21 cellular contexts compared by ENCODE assay signal in the genomic region with DNA sequence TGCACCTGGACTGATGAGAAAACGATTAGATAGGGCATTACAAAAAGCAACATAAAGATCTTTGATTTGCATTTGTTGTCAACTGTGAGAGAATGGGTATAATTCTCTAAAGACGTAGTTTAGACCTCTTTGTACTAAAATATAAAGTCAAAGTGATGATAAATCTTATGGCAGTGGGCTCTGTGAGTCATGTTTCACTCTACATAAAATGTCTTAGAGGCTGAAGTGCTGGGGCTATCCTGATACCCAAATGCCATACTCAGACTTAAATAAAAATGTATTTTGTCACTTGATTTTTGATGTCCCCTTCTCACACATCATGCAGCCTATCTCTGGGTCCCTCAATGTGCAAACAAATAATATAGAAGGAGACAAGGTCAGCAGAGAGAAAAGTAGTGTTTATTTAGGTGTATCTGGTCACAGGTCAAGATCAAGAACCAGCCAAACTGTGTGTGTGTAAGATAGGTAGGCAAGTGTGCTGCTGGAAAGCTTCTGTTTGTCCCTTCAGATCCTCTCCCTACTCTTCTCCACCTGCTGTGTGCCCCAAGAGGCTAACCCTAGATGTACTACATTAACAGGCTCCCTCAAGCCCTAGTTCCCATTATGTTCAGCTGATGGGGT. TPM values are rescaled to one million over a fixed set of nuclear protein-coding genes. Genes with fewer than 3 reads are reported as not detected.
DNase-seq lines count a peak whose midpoint lies in the region; ATAC-seq, FAIRE-seq and TF ChIP-seq lines count a peak whose summit lies in the region.
"Had no signal": no experiment of that assay in that cellular context is flagged by ENCODE, and none has a peak within 500 bp of the region (broad histone marks: within the 10 kb centered on the region; RNA-seq: fewer than 3 reads in every experiment).

No MANE protein-coding gene starts in this region.

- FAIRE-seq in HepG2 (lab: Jason Lieb, UNC): no peak
- peak; percentile 5 for FAIRE-seq in astrocyte (lab: Jason Lieb, UNC)
- FAIRE-seq in urothelium cell line (lab: Jason Lieb, UNC): peak; percentile 13

- TF ChIP-seq CTCF in HepG2 (CRISPR knock-in tag; IDR thresholded peaks at IDR 0.05) (no peak), right lobe of liver (IDR thresholded peaks at IDR 0.05) (no peak), astrocyte (IDR thresholded peaks at IDR 0.05; ENCODE audit: insufficient read depth, low read depth, low read length) (no peak)

- no peak for DNase-seq in HepG2 (ENCODE audit: low spot score)
- no peak for DNase-seq in right lobe of liver
- DNase-seq in astrocyte (ENCODE audit: low read depth): no peak
- DNase-seq in trophoblast cell: no peak
- DNase-seq in urothelium cell line (ENCODE audit: low spot score): no peak
- no peak for DNase-seq in DMS79 (lab: John Stamatoyannopoulos, UW)
- no peak for DNase-seq in NCI-H748 (lab: John Stamatoyannopoulos, UW; ENCODE audit: unreplicated experiment)
- DNase-seq: 8988T; CD4-positive, alpha-beta memory T cell; DMS153; DMS79 treated with DMSO at 0.1 percent for 48 hours; GF-D8; GM23248 had no signal

- 47% methylated on average over 2 of the region's 2 CpGs for WGBS in HepG2 (ENCODE audit: low lambda C conversion rate)
- WGBS in right lobe of liver (ENCODE audit: insufficient coverage, low coverage, low lambda C conversion rate, missing lambda C conversion rate): 74% methylated on average over 2 of the region's 2 CpGs
- WGBS in trophoblast cell (ENCODE audit: extremely low coverage, insufficient coverage, insufficient read length): no CpG with 5 or more reads among the region's 2 CpGs

- H3K27ac ChIP-seq in HepG2 (ENCODE audit: extremely low read length, insufficient read depth, low read length) (no peak overlapping the region), right lobe of liver (no peak overlapping the region), astrocyte (ENCODE audit: low read depth, low read length) (no peak overlapping the region), trophoblast cell (ENCODE audit: low read depth, low read length) (no peak overlapping the region)
- H3K27ac ChIP-seq: BLaER1, GM23248, HL-60 had no signal

- H3K36me3 Mint-ChIP-seq in astrocyte (ENCODE audit: low read depth, unreplicated experiment): no peaks in the 10 kb centered on the region
- H3K36me3 Mint-ChIP-seq: CD4-positive, alpha-beta memory T cell; IgD-negative memory B cell had no signal

- 0 out of 5 replicates have a peak, but pooled peaks cover 0 to under 1% of the 10 kb centered on the region in 2 experiments for H3K27me3 ChIP-seq in HepG2 (ENCODE audit: control insufficient read depth in 1 of 2, insufficient read depth in 2 of 2, low read length in 2 of 2)
- no peaks in the 10 kb centered on the region for H3K27me3 ChIP-seq in right lobe of liver
- H3K27me3 ChIP-seq in astrocyte (ENCODE audit: insufficient read depth, low read length): no peaks in the 10 kb centered on the region
- H3K27me3 ChIP-seq in trophoblast cell (ENCODE audit: insufficient read depth, low read length): peaks cover under 1% of the 10 kb centered on the region
- H3K27me3 ChIP-seq: BLaER1 had no signal

- no peak overlapping the region for H3K27ac Mint-ChIP-seq in astrocyte (ENCODE audit: unreplicated experiment)

- no peak overlapping the region for H3K14ac ChIP-seq in trophoblast cell (ENCODE audit: low read length)

- H3K9ac ChIP-seq in HepG2 (ENCODE audit: insufficient read depth, low read depth, low read length) (no peak overlapping the region), astrocyte (ENCODE audit: low read length) (no peak overlapping the region), trophoblast cell (ENCODE audit: low read length) (no peak overlapping the region)
- H3K9ac ChIP-seq: BLaER1, GM23248 had no signal

- H4K91ac ChIP-seq in trophoblast cell (ENCODE audit: low read depth, low read length): no peak overlapping the region

- H3K18ac ChIP-seq in trophoblast cell (ENCODE audit: low read length): no peak overlapping the region

- no peaks in the 10 kb centered on the region for H3K79me1 ChIP-seq in trophoblast cell (ENCODE audit: low read length)

- no peak overlapping the region for H3K23ac ChIP-seq in trophoblast cell (ENCODE audit: low read length)

- H3K9me3 ChIP-seq in HepG2 (ENCODE audit: low read length): no peaks in the 10 kb centered on the region
- H3K9me3 ChIP-seq in right lobe of liver: no peaks in the 10 kb centered on the region
- H3K9me3 ChIP-seq in astrocyte (ENCODE audit: insufficient read depth, low read depth, low read length): no peaks in the 10 kb centered on the region
- no peaks in the 10 kb centered on the region for H3K9me3 ChIP-seq in trophoblast cell (ENCODE audit: insufficient read depth, low read depth, low read length)
- H3K9me3 ChIP-seq: BLaER1, HAP-1 had no signal

- POLR2A ChIA-PET in HepG2 (lab: Yijun Ruan, JAX): no interaction called here

- TF ChIP-seq POLR2A in HepG2 (IDR thresholded peaks at IDR 0.05; ENCODE audit: insufficient read depth in 1 of 2, low read depth in 2 of 2, low read length in 2 of 2) (no peak), right lobe of liver (IDR thresholded peaks at IDR 0.05) (no peak)

- CTCF ChIA-PET in HepG2 (lab: Yijun Ruan, JAX; ENCODE audit: low intra/inter-chr PET ratio, low total read pairs): no interaction called here

- H3K4me3 ChIP-seq in HepG2 (replicated peaks in 1 of 3; ENCODE audit: insufficient read depth in 1 of 3, low read depth in 2 of 3, low read length in 3 of 3) (no peak overlapping the region), right lobe of liver (no peak overlapping the region), astrocyte (ENCODE audit: insufficient read depth, low read depth, low read length) (no peak overlapping the region), trophoblast cell (ENCODE audit: low read depth, low read length) (peak overlapping the region; percentile 51)
- H3K4me3 ChIP-seq: BLaER1, GM23248, HAP-1 had no signal

- no peak overlapping the region for H4K8ac ChIP-seq in trophoblast cell (ENCODE audit: low read depth, low read length)

- peaks cover 11% of the 10 kb centered on the region for H3K4me1 Mint-ChIP-seq in astrocyte (ENCODE audit: low read depth, unreplicated experiment)

- H3K79me2 ChIP-seq in HepG2 (ENCODE audit: insufficient read depth, low read length) (no peaks in the 10 kb centered on the region), astrocyte (ENCODE audit: insufficient read depth, low read length) (no peaks in the 10 kb centered on the region), trophoblast cell (ENCODE audit: control insufficient read depth, insufficient read depth, low read length, poor library complexity) (no peaks in the 10 kb centered on the region)

- H4K20me1 ChIP-seq in HepG2 (ENCODE audit: insufficient read depth, low read length) (no peaks in the 10 kb centered on the region), astrocyte (ENCODE audit: insufficient read depth, low read length) (no peaks in the 10 kb centered on the region)
- H4K20me1 ChIP-seq: BLaER1 had no signal

- H2BK120ac ChIP-seq in trophoblast cell (ENCODE audit: insufficient read depth, low read length, poor library complexity): no peak overlapping the region

- H4K12ac ChIP-seq in trophoblast cell (ENCODE audit: low read depth, low read length): no peak overlapping the region

- no peak for TF ChIP-seq RAD21 in HepG2 (CRISPR knock-in tag; IDR thresholded peaks at IDR 0.05)

- H3K36me3 ChIP-seq in HepG2 (replicated peaks in 1 of 2; ENCODE audit: control insufficient read depth in 1 of 2, insufficient read depth in 2 of 2, low read length in 2 of 2) (no peaks in the 10 kb centered on the region), right lobe of liver (no peaks in the 10 kb centered on the region), astrocyte (ENCODE audit: insufficient read depth, low read length) (no peaks in the 10 kb centered on the region), trophoblast cell (ENCODE audit: control insufficient read depth in 1 of 2, insufficient read depth in 2 of 2, low read length in 2 of 2) (no peaks in the 10 kb centered on the region)
- H3K36me3 ChIP-seq: BLaER1, HAP-1 had no signal

- no peak overlapping the region for H3K4me2 ChIP-seq in HepG2 (ENCODE audit: low read depth, low read length)
- H3K4me2 ChIP-seq in astrocyte (ENCODE audit: low read length): no peak overlapping the region
- H3K4me2 ChIP-seq in trophoblast cell (ENCODE audit: low read length): no peak overlapping the region
- H3K4me2 ChIP-seq: BLaER1 had no signal

- H2AK5ac ChIP-seq in trophoblast cell (ENCODE audit: low read length): no peak overlapping the region

- intact Hi-C loops in HepG2 (cut with micrococcal nuclease; ENCODE audit: unreplicated experiment) (loop anchor here (2.0 kb wide), 1 partner anchor 23 kb away; no protein-coding TSS in a partner anchor), right lobe of liver (cut with DNase I) (no loop called here)

- H2AFZ ChIP-seq in HepG2 (ENCODE audit: low read length) (no peak overlapping the region), astrocyte (ENCODE audit: low read depth, low read length) (no peak overlapping the region), trophoblast cell (ENCODE audit: insufficient read depth, low read length, poor library complexity) (no peak overlapping the region)
- H2AFZ ChIP-seq: GM23248 had no signal

- H3K4ac ChIP-seq in trophoblast cell (ENCODE audit: low read depth, low read length): no peak overlapping the region

- no peak overlapping the region for H2BK12ac ChIP-seq in trophoblast cell (ENCODE audit: low read length)

- in situ Hi-C loops in HepG2 (cut with HindIII; ENCODE audit: extremely low pct_ligation_motif_present, low pct_unique_long_range_greater_than_20kb): no loop called here

- H3K27me3 Mint-ChIP-seq in astrocyte (ENCODE audit: low read depth, unreplicated experiment): peaks cover under 1% of the 10 kb centered on the region
- H3K27me3 Mint-ChIP-seq: CD4-positive, alpha-beta memory T cell had no signal

- TF ChIP-seq EP300 in HepG2 (IDR thresholded peaks at IDR 0.05; ENCODE audit: low read depth in 2 of 2, low read length in 2 of 2) (no peak), HepG2 (CRISPR knock-in tag; IDR thresholded peaks at IDR 0.05; ENCODE audit: borderline replicate concordance) (no peak)

- H2BK5ac ChIP-seq in trophoblast cell (ENCODE audit: low read depth, low read length, poor library complexity): no peak overlapping the region

- no peaks in the 10 kb centered on the region for H3K9me3 Mint-ChIP-seq in astrocyte (ENCODE audit: unreplicated experiment)
- H3K9me3 Mint-ChIP-seq: IgD-negative memory B cell had no signal

- ATAC-seq in HepG2 (no peak), right lobe of liver (no peak), HG03469 (IDR thresholded peaks at IDR 0.05; ENCODE audit: unreplicated experiment) (no peak)

- BruUV-seq in HepG2 (replicated peaks; lab: Mats Ljungman, UMichigan): no TSS peak

- no peak overlapping the region for H3K4me3 Mint-ChIP-seq in astrocyte (ENCODE audit: unreplicated experiment)
- H3K4me3 Mint-ChIP-seq: CD14-positive monocyte; CD4-positive, alpha-beta memory T cell had no signal

- H3K4me1 ChIP-seq in HepG2 (ENCODE audit: insufficient read depth, low read length) (peaks cover 69% of the 10 kb centered on the region), right lobe of liver (peaks cover 0 to 25% (median 7%) of the 10 kb centered on the region in 4 donors), astrocyte (ENCODE audit: insufficient read depth, low read length) (no peaks in the 10 kb centered on the region), trophoblast cell (ENCODE audit: control insufficient read depth in 1 of 2, insufficient read depth in 2 of 2, low read length in 2 of 2) (no peaks in the 10 kb centered on the region)
- H3K4me1 ChIP-seq: HAP-1 had no signal

RNA-seq across cellular contexts. Expression of a gene that starts 7.0 kb away (rescaled TPM):
- total RNA-seq in HepG2 (2016; rRNA removed; fragmentation: Illumina TruSeq; extraction: Trizol) (9.7 and 11.6 TPM in 2 replicates), right lobe of liver (10 to 100 TPM in 1 of 6 experiments, 1 to 10 TPM in 5; 6.4 to 10.9 (median 7.5) TPM), astrocyte (38.2 and 45.4 TPM in 2 replicates)
- 2.4 and 2.5 TPM in 2 replicates for total RNA-seq in HepG2 (2016; cell fraction: cytosol; rRNA removed; fragmentation: Illumina TruSeq; extraction: Trizol; ENCODE audit: low read depth)
- total RNA-seq in HepG2 (2016; cell fraction: insoluble cytoplasmic fraction; rRNA removed; fragmentation: Illumina TruSeq; extraction: Trizol): 9.5 and 10.5 TPM in 2 replicates
- total RNA-seq in HepG2 (2016; cell fraction: membrane; rRNA removed; fragmentation: Illumina TruSeq; extraction: Trizol): 4.7 and 5.1 TPM in 2 replicates
- 15.1 and 17.0 TPM in 2 replicates for total RNA-seq in HepG2 (2016; cell fraction: nucleus; rRNA removed; fragmentation: Illumina TruSeq; extraction: Trizol)
- 2.5 and 2.8 TPM in 2 replicates for polyA plus RNA-seq in HepG2 (2011; rRNA removed)
- polyA plus RNA-seq in HepG2 (2011; cell fraction: cytosol; rRNA removed): 1.1 and 2.0 TPM in 2 replicates
- 3.9 and 4.5 TPM in 2 replicates for polyA plus RNA-seq in HepG2 (2011; cell fraction: nucleus; rRNA removed)
- 3.0 and 5.9 TPM in 2 replicates for polyA plus RNA-seq in HepG2 (2012)
- 1.0 and 1.5 TPM in 2 replicates for polyA plus RNA-seq in HepG2 (2016; cell fraction: cytosol; fragmentation: Illumina TruSeq; extraction: Trizol; ENCODE audit: low read depth)
- 5.5 and 6.0 TPM in 2 replicates for polyA plus RNA-seq in HepG2 (2016; cell fraction: insoluble cytoplasmic fraction; fragmentation: Illumina TruSeq; extraction: Trizol; ENCODE audit: low read depth)
- 1.3 and 2.4 TPM in 2 replicates for polyA plus RNA-seq in HepG2 (2016; cell fraction: membrane; fragmentation: Illumina TruSeq; extraction: Trizol; ENCODE audit: low read depth)
- 9.0 and 13.1 TPM in 2 replicates for polyA plus RNA-seq in HepG2 (2016; cell fraction: nucleus; fragmentation: Illumina TruSeq; extraction: Trizol; ENCODE audit: insufficient read depth, low read depth)
- 11.8 and 30.5 TPM in 2 replicates for polyA minus RNA-seq in HepG2 (2011; rRNA and poly(A)+ RNA removed; ENCODE audit: low replicate concordance)
- polyA minus RNA-seq in HepG2 (2011; cell fraction: cytosol; rRNA and poly(A)+ RNA removed): 6.8 and 8.1 TPM in 2 replicates
- polyA minus RNA-seq in HepG2 (2011; cell fraction: nucleus; rRNA and poly(A)+ RNA removed): 19.8 and 20.9 TPM in 2 replicates
- 9.6 TPM in 2 replicates for polyA plus RNA-seq in trophoblast cell (2013)

RNA-seq across cellular contexts. Expression of a gene that starts 33.9 kb away (rescaled TPM):
- not detected in 2 replicates for total RNA-seq in HepG2 (2016; rRNA removed; fragmentation: Illumina TruSeq; extraction: Trizol)
- total RNA-seq in HepG2 (2016; cell fraction: cytosol; rRNA removed; fragmentation: Illumina TruSeq; extraction: Trizol; ENCODE audit: low read depth): not detected in 2 replicates
- total RNA-seq in HepG2 (2016; cell fraction: insoluble cytoplasmic fraction; rRNA removed; fragmentation: Illumina TruSeq; extraction: Trizol): not detected in 2 replicates
- total RNA-seq in HepG2 (2016; cell fraction: membrane; rRNA removed; fragmentation: Illumina TruSeq; extraction: Trizol): not detected in 2 replicates
- not detected in 2 replicates for total RNA-seq in HepG2 (2016; cell fraction: nucleus; rRNA removed; fragmentation: Illumina TruSeq; extraction: Trizol)
- not detected in 2 replicates for polyA plus RNA-seq in HepG2 (2011; rRNA removed)
- not detected in 2 replicates for polyA plus RNA-seq in HepG2 (2011; cell fraction: cytosol; rRNA removed)
- not detected in 2 replicates for polyA plus RNA-seq in HepG2 (2011; cell fraction: nucleus; rRNA removed)
- 0.19 and 0.42 TPM in 2 replicates for polyA plus RNA-seq in HepG2 (2012)
- polyA plus RNA-seq in HepG2 (2016; cell fraction: cytosol; fragmentation: Illumina TruSeq; extraction: Trizol; ENCODE audit: low read depth): not detected in 2 replicates
- not detected in 2 replicates for polyA plus RNA-seq in HepG2 (2016; cell fraction: insoluble cytoplasmic fraction; fragmentation: Illumina TruSeq; extraction: Trizol; ENCODE audit: low read depth)
- polyA plus RNA-seq in HepG2 (2016; cell fraction: membrane; fragmentation: Illumina TruSeq; extraction: Trizol; ENCODE audit: low read depth): not detected in 2 replicates
- not detected in 2 replicates for polyA plus RNA-seq in HepG2 (2016; cell fraction: nucleus; fragmentation: Illumina TruSeq; extraction: Trizol; ENCODE audit: insufficient read depth, low read depth)
- not detected in 2 replicates for polyA minus RNA-seq in HepG2 (2011; rRNA and poly(A)+ RNA removed; ENCODE audit: low replicate concordance)
- not detected in 2 replicates for polyA minus RNA-seq in HepG2 (2011; cell fraction: cytosol; rRNA and poly(A)+ RNA removed)
- polyA minus RNA-seq in HepG2 (2011; cell fraction: nucleus; rRNA and poly(A)+ RNA removed): not detected in 2 replicates
- total RNA-seq in right lobe of liver: not detected
- not detected in 2 replicates for total RNA-seq in astrocyte
- polyA plus RNA-seq in trophoblast cell (2013): not detected in 2 replicates
- total RNA-seq: CD4-positive, alpha-beta memory T cell; GM23248; H4; HT1080 had no signal
- polyA plus RNA-seq: CD4-positive, alpha-beta memory T cell; IgD-negative memory B cell had no signal
